ENCODE assay signal across 11 cellular contexts in genomic region chr6:38688579-38689087, GRCh38. TPM values are rescaled to one million over a fixed set of nuclear protein-coding genes. Genes with fewer than 3 reads are reported as not detected.
DNase-seq lines count a peak whose midpoint lies in the region; ATAC-seq and TF ChIP-seq lines count a peak whose summit lies in the region.
"Had no signal": no experiment of that assay in that cellular context is flagged by ENCODE, and none has a peak within 500 bp of the region (broad histone marks: within the 10 kb centered on the region; RNA-seq: fewer than 3 reads in every experiment).

No MANE protein-coding gene starts in this region.

- no peak overlapping the region; the same call in 1 of the 2 replicates for H3K9ac ChIP-seq in BLaER1

- H4K20me1 ChIP-seq in BLaER1 = peaks cover 72% of the 10 kb centered on the region

- WGBS in heart left ventricle, 4 donors = 46 to 68% (median 50%) methylated on average over 6 of the region's 6 CpGs

- TF ChIP-seq POLR2A in heart left ventricle (IDR thresholded peaks at IDR 0.05) = no peak

- H3K4me3 ChIP-seq in BLaER1 = no peak overlapping the region
- H3K4me3 ChIP-seq in heart left ventricle = no peak overlapping the region

- peaks cover 23% of the 10 kb centered on the region for H3K4me1 ChIP-seq in BLaER1
- peaks cover 0 to 41% (median 13%) of the 10 kb centered on the region in 12 donors for H3K4me1 ChIP-seq in heart left ventricle

- no peak for TF ChIP-seq CTCF in heart left ventricle (IDR thresholded peaks at IDR 0.05)

- H3K4me2 ChIP-seq in BLaER1 = peak overlapping the region; percentile 70

- H3K9me3 ChIP-seq in BLaER1 (no peaks in the 10 kb centered on the region), heart left ventricle (no peaks in the 10 kb centered on the region)

- peak; percentile 19 for DNase-seq in GM19238 (ENCODE audit: insufficient read length, low spot score)
- peak; percentile 54 for DNase-seq in MV-4-11 (lab: John Stamatoyannopoulos, UW)
- DNase-seq in heart left ventricle = peak in 2 of 5 donors; percentile 31 to 45
- DNase-seq in GOT3 (lab: John Stamatoyannopoulos, UW) = no peak
- no peak for DNase-seq in sciatic nerve (ENCODE audit: low spot score)
- no peak for DNase-seq in GM03348 (ENCODE audit: low spot score)
- DNase-seq: activated CD8-positive, alpha-beta memory T cell treated with anti-CD3 and anti-CD28 coated beads, Interleukin-2, amount 50 U/mL, for 48 hours; NCI-H2107 had no signal

- H3K36me3 ChIP-seq in BLaER1 (peaks cover 32% of the 10 kb centered on the region), heart left ventricle (peaks cover 0 to 18% (median 7%) of the 10 kb centered on the region in 9 donors)

- intact Hi-C loops in heart left ventricle (cut with DNase I) = no loop called here
- intact Hi-C loops in sciatic nerve (cut with DNase I) = no loop called here

- H3K27me3 ChIP-seq in BLaER1 (no peaks in the 10 kb centered on the region), heart left ventricle (no peaks in the 10 kb centered on the region)

- H3K27ac ChIP-seq in BLaER1 = peak overlapping the region; percentile 28
- H3K27ac ChIP-seq in heart left ventricle = peak overlapping the region in 2 of 12 donors; percentile 4 to 7

- peak in 3 of 4 donors; percentile 58 to 73 (median 63) for ATAC-seq in heart left ventricle
- ATAC-seq in HG02798 (IDR thresholded peaks at IDR 0.05; ENCODE audit: poor library complexity, unreplicated experiment) = no peak
- ATAC-seq in sciatic nerve = no peak
- ATAC-seq: SK-N-SH treated with all-trans-retinoic acid at 6 μM for 48 hours had no signal

RNA-seq across cellular contexts. Expression of gene GLO1, which starts 14.3 kb away (rescaled TPM):
- total RNA-seq in heart left ventricle (100 to 1,000 TPM in 2 of 9 donors, 10 to 100 TPM in 7; 77.8 to 123 (median 86.9) TPM), sciatic nerve (60.3 TPM)
- 10 to 100 TPM; 73.6 to 75.8 TPM for polyA plus RNA-seq in heart left ventricle

RNA-seq across cellular contexts. Expression of gene DNAH8, which starts 26.5 kb away (rescaled TPM):
- total RNA-seq in heart left ventricle (under 1 TPM in 3 of 9 donors, not detected in 6; 0.02 to 0.50 (median 0.02) TPM), sciatic nerve (0.13 TPM)
- polyA plus RNA-seq in heart left ventricle = not detected

RNA-seq across cellular contexts. Expression of gene BTBD9, which starts 48.9 kb away (rescaled TPM):
- total RNA-seq in heart left ventricle (10 to 100 TPM; 13.4 to 23.3 (median 20.0) TPM), sciatic nerve (22.4 TPM)
- polyA plus RNA-seq in heart left ventricle = 10 to 100 TPM in 1 of 2 donors, 1 to 10 TPM in 1; 6.3 to 13.4 TPM

Comparison
In these comparisons a context has a peak if more than half of its experiments do, and no peak if none do; other contexts are left out.
1. DNase-seq: peak in GM19238 (single experiment) and MV-4-11 (single experiment); none in GOT3 (single experiment), sciatic nerve (single experiment) and GM03348 (single experiment).
2. ATAC-seq: peak in heart left ventricle (3 of 4); none in HG02798 (single experiment) and sciatic nerve (single experiment).